ENCODE assay signal across 9 cellular contexts in genomic region chr16:53056528-53056881, GRCh38. TPM values are rescaled to one million over a fixed set of nuclear protein-coding genes. Genes with fewer than 3 reads are reported as not detected.
DNase-seq lines count a peak whose midpoint lies in the region; ATAC-seq and TF ChIP-seq lines count a peak whose summit lies in the region.
"Had no signal": no experiment of that assay in that cellular context is flagged by ENCODE, and none has a peak within 500 bp of the region (broad histone marks: within the 10 kb centered on the region; RNA-seq: fewer than 3 reads in every experiment).

No MANE protein-coding gene starts in this region.

- H3K9me3 ChIP-seq in GM23248 (ENCODE audit: low read depth) (no peaks in the 10 kb centered on the region), gastrocnemius medialis (no peaks in the 10 kb centered on the region)

- ATAC-seq in gastrocnemius medialis (no peak), GM21515 (IDR thresholded peaks at IDR 0.05; ENCODE audit: unreplicated experiment) (no peak)

- no peaks in the 10 kb centered on the region for H3K27me3 ChIP-seq in GM23248 (replicated peaks; ENCODE audit: insufficient read depth)
- H3K27me3 ChIP-seq in gastrocnemius medialis, result no peaks in the 10 kb centered on the region

- H3F3A ChIP-seq in GM23248 (ENCODE audit: insufficient read depth), result peaks cover 28% of the 10 kb centered on the region

- H3K27ac ChIP-seq in GM23248 (peak overlapping the region; percentile 69), gastrocnemius medialis (peak overlapping the region; percentile 89 to 94 (median 92))

- intact Hi-C loops in gastrocnemius medialis (cut with DNase I; ENCODE audit: low total_unique reads), result loop anchor here (5.0 to 10.0 kb wide), 3 partner anchors 226 to 448 kb away; partner anchors contain the start of genes AKTIP and RBL2

- TF ChIP-seq POLR2A in gastrocnemius medialis (IDR thresholded peaks at IDR 0.05), result no peak

- H3K36me3 ChIP-seq in GM23248 (ENCODE audit: low read depth) (no peaks in the 10 kb centered on the region), gastrocnemius medialis (no peaks in the 10 kb centered on the region)

- no peaks in the 10 kb centered on the region for H4K20me1 ChIP-seq in GM23248 (ENCODE audit: insufficient read depth)

- H3K4me3 ChIP-seq in GM23248, result peak overlapping the region; percentile 75; the same call in 1 of the 2 replicates
- H3K4me3 ChIP-seq in gastrocnemius medialis, result peak overlapping the region in 1 of 4 donors; percentile 83

- H3K9ac ChIP-seq in GM23248, result peak overlapping the region; percentile 76; the same call in 1 of the 2 replicates

- DNase-seq in GM23248 (peak; percentile 80), SK-MEL-5 (ENCODE audit: low read depth, low spot score) (peak; percentile 73), fibroblast of peridontal ligament (ENCODE audit: extremely low read depth) (peak; percentile 29), gastrocnemius medialis (no peak), foreskin melanocyte (no peak), G401 (ENCODE audit: low spot score) (no peak)
- no peak for DNase-seq in activated CD8-positive, alpha-beta memory T cell treated with anti-CD3 and anti-CD28 coated beads, Interleukin-2, amount 50 U/mL, for 4 hours
- DNase-seq: activated naive CD4-positive, alpha-beta T cell treated with anti-CD3 and anti-CD28 coated beads, Interleukin-2, amount 10 ng/mL, durations not matched to agents 7 days and 5 days had no signal

- in situ Hi-C loops in GM23248 (cut with MboI) (no loop called here), SK-MEL-5 (cut with HindIII; ENCODE audit: low pct_unique_long_range_greater_than_20kb, low sequenced_read_pairs) (no loop called here), gastrocnemius medialis (cut with MboI; ENCODE audit: low sequenced_read_pairs in 4 of 4) (loop anchor here (5.0 to 25.0 kb wide), 5 partner anchors 98 to 151 kb away; no protein-coding TSS in a partner anchor), G401 (cut with HindIII; ENCODE audit: low sequenced_read_pairs) (no loop called here)

- no peak overlapping the region; the same call in 1 of the 2 replicates for H2AFZ ChIP-seq in GM23248

- 73 to 75% methylated on average over 6 of the region's 6 CpGs for WGBS in GM23248 (ENCODE audit: low coverage in 1 of 2, low lambda C conversion rate in 2 of 2, missing lambda C conversion rate in 2 of 2), 2 experiments

- H3K4me2 ChIP-seq in GM23248 (ENCODE audit: unreplicated experiment), result peak overlapping the region; percentile 90

- no peak for TF ChIP-seq CTCF in gastrocnemius medialis (IDR thresholded peaks at IDR 0.05 in 4 of 5, conservative IDR thresholded peaks at IDR 0.05 in 1 of 5)

- H3K4me1 ChIP-seq in GM23248 (ENCODE audit: insufficient read depth) (peaks cover 19% of the 10 kb centered on the region; the same call in 1 of the 2 replicates), gastrocnemius medialis (peaks cover 28 to 39% of the 10 kb centered on the region in 2 donors)

- H3K9me2 ChIP-seq in GM23248 (ENCODE audit: insufficient read depth), result no peaks in the 10 kb centered on the region

- H3K79me2 ChIP-seq in GM23248 (ENCODE audit: insufficient read depth), result peaks cover 64% of the 10 kb centered on the region

RNA-seq across cellular contexts. Expression of gene CHD9, which starts 1.7 kb away (rescaled TPM):
- total RNA-seq in GM23248 (2014; rRNA removed; shearing (Covaris generic)), result 20.5 and 24.0 TPM in 2 replicates
- polyA plus RNA-seq in GM23248 (2016; fragmentation: Nextera tagmentation; extraction: Ambion mirVana), result 38.1 and 47.4 TPM in 2 replicates
- 20.3 and 34.6 TPM in 2 replicates for total RNA-seq in SK-MEL-5 (2014; rRNA removed; shearing (Covaris generic))
- polyA plus RNA-seq in SK-MEL-5 (2015; cell fraction: cytosol; rRNA removed), result 16.1 and 22.4 TPM in 2 replicates
- 49.9 and 60.2 TPM in 2 replicates for polyA plus RNA-seq in SK-MEL-5 (2015; cell fraction: nucleus; rRNA removed)
- 10 to 100 TPM; 24.5 to 84.0 (median 48.2) TPM for total RNA-seq in gastrocnemius medialis
- total RNA-seq in G401 (2014; rRNA removed; shearing (Covaris generic)), result 18.3 and 31.1 TPM in 2 replicates

RNA-seq across cellular contexts. Expression of gene CHD9NB, which starts 3.8 kb away (rescaled TPM):
- total RNA-seq in GM23248 (2014; rRNA removed; shearing (Covaris generic)), result 0.22 and 0.25 TPM in 2 replicates
- polyA plus RNA-seq in GM23248 (2016; fragmentation: Nextera tagmentation; extraction: Ambion mirVana), result 0.15 and 0.20 TPM in 2 replicates
- 1.2 and 1.9 TPM in 2 replicates for total RNA-seq in SK-MEL-5 (2014; rRNA removed; shearing (Covaris generic))
- polyA plus RNA-seq in SK-MEL-5 (2015; cell fraction: cytosol; rRNA removed), result 0.65 and 2.1 TPM in 2 replicates
- 2.6 and 3.5 TPM in 2 replicates for polyA plus RNA-seq in SK-MEL-5 (2015; cell fraction: nucleus; rRNA removed)
- total RNA-seq in gastrocnemius medialis, result under 1 TPM in 2 of 4 donors, not detected in 2; 0.13 to 0.72 TPM
- total RNA-seq in G401 (2014; rRNA removed; shearing (Covaris generic)), result 43.5 and 58.1 TPM in 2 replicates

Comparison
In these comparisons a context has a peak if more than half of its experiments do, and no peak if none do; other contexts are left out.
1. DNase-seq: peak in GM23248 (single experiment), SK-MEL-5 (single experiment) and fibroblast of peridontal ligament (single experiment); none in gastrocnemius medialis (0 of 2), activated CD8-positive, alpha-beta memory T cell treated with anti-CD3 and anti-CD28 coated beads, Interleukin-2, amount 50 U/mL, for 4 hours (single experiment), foreskin melanocyte (single experiment) and G401 (single experiment).
2. RNA of gene CHD9NB, which starts 3.8 kb away (total RNA-seq): 43.5 to 58.1 TPM in G401; 1.2 to 1.9 TPM in SK-MEL-5, 0.22 to 0.25 TPM in GM23248 and 0.13 to 0.72 TPM in gastrocnemius medialis; every median in the first group is over 10 times any median in the second.
3. in situ Hi-C loops: an anchor here in gastrocnemius medialis (5.0 to 25.0 kb wide); none called in GM23248, SK-MEL-5 and G401.